ENCODE assay signal across 22 cellular contexts in genomic region chr2:216879727-216880508, GRCh38. TPM values are rescaled to one million over a fixed set of nuclear protein-coding genes. Genes with fewer than 3 reads are reported as not detected.
DNase-seq lines count a peak whose midpoint lies in the region; ATAC-seq and TF ChIP-seq lines count a peak whose summit lies in the region.
"Had no signal": no experiment of that assay in that cellular context is flagged by ENCODE, and none has a peak within 500 bp of the region (broad histone marks: within the 10 kb centered on the region; RNA-seq: fewer than 3 reads in every experiment).

No MANE protein-coding gene starts in this region.

- H3K4me1 ChIP-seq in ascending aorta: peaks cover 4 to 15% of the 10 kb centered on the region in 2 donors
- no peaks in the 10 kb centered on the region for H3K4me1 ChIP-seq in neural progenitor cell
- no peaks in the 10 kb centered on the region for H3K4me1 ChIP-seq in body of pancreas

- H3K4me1 Mint-ChIP-seq in neural progenitor cell: peaks cover 2% of the 10 kb centered on the region
- H3K4me1 Mint-ChIP-seq: GM23338, naive B cell had no signal

- no peaks in the 10 kb centered on the region for H4K20me1 ChIP-seq in neural progenitor cell (ENCODE audit: low read depth)

- H3K27ac ChIP-seq in ascending aorta (peak overlapping the region; percentile 28 to 38), neural progenitor cell (no peak overlapping the region), body of pancreas (no peak overlapping the region)
- H3K27ac ChIP-seq: brain microvascular endothelial cell, HL-60 had no signal

- no peaks in the 10 kb centered on the region for H3K27me3 ChIP-seq in ascending aorta
- no peaks in the 10 kb centered on the region for H3K27me3 ChIP-seq in neural progenitor cell
- H3K27me3 ChIP-seq in body of pancreas: no peaks in the 10 kb centered on the region
- H3K27me3 ChIP-seq: brain microvascular endothelial cell, tibial artery had no signal

- peak overlapping the region; percentile 30 for H3K27ac Mint-ChIP-seq in neural progenitor cell
- H3K27ac Mint-ChIP-seq: endodermal cell; GM23338; stimulated activated effector memory CD8-positive, alpha-beta T cell treated with anti-CD3 and anti-CD28 coated beads, Interleukin-12 subunit alpha, Interleukin-12 subunit beta, amount 100 ng/mL, for 72 hours had no signal

- H3K27me3 Mint-ChIP-seq in neural progenitor cell (ENCODE audit: insufficient read depth, low read depth): peaks cover 13% of the 10 kb centered on the region

- H3K4me2 ChIP-seq in neural progenitor cell: no peak overlapping the region
- H3K4me2 ChIP-seq: GM23338 had no signal

- no peaks in the 10 kb centered on the region for H3K9me3 ChIP-seq in ascending aorta
- H3K9me3 ChIP-seq in neural progenitor cell (ENCODE audit: low read depth): no peaks in the 10 kb centered on the region
- H3K9me3 ChIP-seq in body of pancreas: no peaks in the 10 kb centered on the region
- H3K9me3 ChIP-seq: tibial artery had no signal

- H3K4me3 Mint-ChIP-seq in neural progenitor cell: no peak overlapping the region
- H3K4me3 Mint-ChIP-seq: activated T-cell treated with anti-CD3 and anti-CD28 coated beads, Interleukin-2, amount 50 U/mL, for 4 hours; endodermal cell; GM23338; naive B cell; stimulated activated effector memory CD8-positive, alpha-beta T cell treated with anti-CD3 and anti-CD28 coated beads, Interleukin-12 subunit alpha, Interleukin-12 subunit beta, amount 100 ng/mL, for 72 hours had no signal

- no peak overlapping the region for H2AFZ ChIP-seq in neural progenitor cell (replicated peaks)
- H2AFZ ChIP-seq: GM23338 had no signal

- DNase-seq in CMK (ENCODE audit: low read depth) (peak; percentile 34), KBM-7 (peak; percentile 32), ascending aorta (ENCODE audit: low spot score in 2 of 2) (no peak), neural progenitor cell (ENCODE audit: low spot score) (no peak), NCI-H2227 (lab: John Stamatoyannopoulos, UW; ENCODE audit: unreplicated experiment) (no peak), NOMO-1 treated with DMSO at 0.1 percent for 48 hours (lab: John Stamatoyannopoulos, UW; ENCODE audit: unreplicated experiment) (no peak), body of pancreas (no peak)
- DNase-seq: activated CD4-positive, alpha-beta T cell treated with anti-CD3 and anti-CD28 coated beads, Interleukin-2, amount 50 U/mL, for 4 hours; activated T-cell treated with anti-CD3 and anti-CD28 coated beads, Interleukin-2, amount 50 U/mL, for 4 hours; brain microvascular endothelial cell; endodermal cell; naive B cell; NCI-H510A; SW 1271; tibial artery had no signal

- 82 to 85% methylated on average over 6 of the region's 6 CpGs for WGBS in body of pancreas, 2 donors

- intact Hi-C loops in ascending aorta (cut with DNase I): loop anchor here (5.0 kb wide), 1 partner anchor 173 kb away; no protein-coding TSS in a partner anchor
- intact Hi-C loops in body of pancreas (cut with DNase I): no loop called here

- H3F3A ChIP-seq in neural progenitor cell (ENCODE audit: low read depth): no peaks in the 10 kb centered on the region

- H3K36me3 Mint-ChIP-seq in neural progenitor cell: peaks cover 2% of the 10 kb centered on the region
- H3K36me3 Mint-ChIP-seq: activated naive CD4-positive, alpha-beta T cell treated with anti-CD3 and anti-CD28 coated beads, Interleukin-2, amount 50 U/mL, for 72 hours; naive B cell; stimulated activated effector memory CD8-positive, alpha-beta T cell treated with anti-CD3 and anti-CD28 coated beads, Interleukin-12 subunit alpha, Interleukin-12 subunit beta, amount 100 ng/mL, for 72 hours had no signal

- H3K9me3 Mint-ChIP-seq in neural progenitor cell: peaks cover 10% of the 10 kb centered on the region
- H3K9me3 Mint-ChIP-seq: activated T-cell treated with anti-CD3 and anti-CD28 coated beads, Interleukin-2, amount 50 U/mL, for 4 hours; endodermal cell; stimulated activated effector memory CD8-positive, alpha-beta T cell treated with anti-CD3 and anti-CD28 coated beads, Interleukin-12 subunit alpha, Interleukin-12 subunit beta, amount 100 ng/mL, for 72 hours had no signal

- H3K9ac ChIP-seq in neural progenitor cell: no peak overlapping the region

- no peak for TF ChIP-seq POLR2A in body of pancreas (IDR thresholded peaks at IDR 0.05)

- in situ Hi-C loops in KBM-7 (cut with MboI; ENCODE audit: low pct_unique_long_range_greater_than_20kb, low sequenced_read_pairs): no loop called here

- H3K4me3 ChIP-seq in ascending aorta: no peak overlapping the region
- H3K4me3 ChIP-seq in neural progenitor cell: no peak overlapping the region
- H3K4me3 ChIP-seq in body of pancreas: no peak overlapping the region
- H3K4me3 ChIP-seq: GM23338, tibial artery had no signal

- H3K79me2 ChIP-seq in neural progenitor cell (ENCODE audit: low read depth): no peaks in the 10 kb centered on the region

- no peak for ATAC-seq in body of pancreas
- ATAC-seq: activated T-cell treated with anti-CD3 and anti-CD28 coated beads, Interleukin-2, amount 50 U/mL, for 4 hours; GM23338; Right ventricle myocardium inferior had no signal

- TF ChIP-seq CTCF in ascending aorta (IDR thresholded peaks at IDR 0.05) (no peak), neural progenitor cell (IDR thresholded peaks at IDR 0.05) (no peak), body of pancreas (IDR thresholded peaks at IDR 0.05) (no peak)

- H3K36me3 ChIP-seq in ascending aorta (no peaks in the 10 kb centered on the region), neural progenitor cell (no peaks in the 10 kb centered on the region), body of pancreas (replicated peaks in 1 of 2; ENCODE audit: insufficient read depth in 1 of 2, low read depth in 2 of 2) (no peaks in the 10 kb centered on the region)
- H3K36me3 ChIP-seq: brain microvascular endothelial cell, tibial artery had no signal

RNA-seq across cellular contexts. Expression of gene TNP1, which starts 20.1 kb away (rescaled TPM):
- not detected for total RNA-seq in ascending aorta
- not detected in 2 replicates for total RNA-seq in neural progenitor cell (ENCODE audit: low replicate concordance)
- not detected for total RNA-seq in body of pancreas
- total RNA-seq: activated naive CD4-positive, alpha-beta T cell treated with anti-CD3 and anti-CD28 coated beads, Interleukin-2, amount 50 U/mL, for 72 hours; activated T-cell treated with anti-CD3 and anti-CD28 coated beads, Interleukin-2, amount 50 U/mL, for 4 hours; endodermal cell; fibroblast of lung; GM23338; posterior vena cava; Right ventricle myocardium inferior had no signal

Comparison
In these comparisons a context has a peak if more than half of its experiments do, and no peak if none do; other contexts are left out.
1. DNase-seq: peak in CMK (single experiment) and KBM-7 (single experiment); none in ascending aorta (0 of 2), neural progenitor cell (single experiment), NCI-H2227 (single experiment), NOMO-1 treated with DMSO at 0.1 percent for 48 hours (single experiment) and body of pancreas (0 of 4).
2. H3K27ac ChIP-seq: peak in ascending aorta (2 of 2); none in neural progenitor cell (single experiment) and body of pancreas (0 of 4).